ENCODE assay signal across 17 cellular contexts in the genomic region with DNA sequence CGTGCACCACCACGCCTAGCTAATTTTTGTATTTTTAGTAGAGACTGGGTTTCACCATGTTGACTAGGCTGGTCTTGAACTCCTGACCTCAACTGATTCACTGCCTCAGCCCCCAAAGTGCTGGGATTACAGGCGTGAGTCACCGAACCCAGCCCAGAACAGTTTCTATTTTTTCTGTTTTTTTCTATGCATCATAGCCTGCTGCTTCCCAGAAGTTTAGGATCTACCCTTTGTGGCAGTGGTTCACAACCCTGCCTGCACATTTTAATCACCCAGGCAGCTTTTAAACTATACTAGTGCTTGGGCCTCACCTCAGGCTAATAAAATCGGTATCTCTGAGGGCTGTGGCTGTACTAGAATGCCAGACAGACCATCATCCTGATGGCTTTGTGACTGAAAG. TPM values are rescaled to one million over a fixed set of nuclear protein-coding genes. Genes with fewer than 3 reads are reported as not detected.
A peak's percentile ranks its signal among the peaks of the same experiment; 100 is the strongest.
DNase-seq lines count a peak whose midpoint lies in the region; ATAC-seq, FAIRE-seq and TF ChIP-seq lines count a peak whose summit lies in the region.
"Had no signal": no experiment of that assay in that cellular context is flagged by ENCODE, and none has a peak within 500 bp of the region (broad histone marks: within the 10 kb centered on the region; RNA-seq: fewer than 3 reads in every experiment).

No MANE protein-coding gene starts in this region.

- H3K79me2 ChIP-seq in ACC112 (ENCODE audit: control insufficient read depth, insufficient read depth, low read length, unreplicated experiment) (no peaks in the 10 kb centered on the region), HCT116 (ENCODE audit: insufficient read depth, low read length) (no peaks in the 10 kb centered on the region)

- H3K9me3 ChIP-seq in HCT116 (ENCODE audit: control insufficient read depth in 1 of 2, insufficient read depth in 1 of 2, low read depth in 1 of 2, low read length in 2 of 2), result no peaks in the 10 kb centered on the region
- no peaks in the 10 kb centered on the region for H3K9me3 ChIP-seq in adipocyte (ENCODE audit: control insufficient read depth, low read length)
- no peaks in the 10 kb centered on the region for H3K9me3 ChIP-seq in right atrium auricular region

- ATAC-seq in HCT116 (peak; percentile 73), GM18511 (IDR thresholded peaks at IDR 0.05; ENCODE audit: unreplicated experiment) (no peak)
- ATAC-seq: activated T-cell treated with anti-CD3 and anti-CD28 coated beads, Interleukin-2, amount 50 U/mL, for 72 hours; right cardiac atrium had no signal

- TF ChIP-seq RAD21 in HCT116 (IDR thresholded peaks at IDR 0.05; ENCODE audit: low read depth), result no peak

- CTCF ChIA-PET in HCT116 (lab: Charles Lee), result no interaction called here

- RAD21 ChIA-PET in HCT116 (lab: Charles Lee; ENCODE audit: low non-redundant PET in 1 of 2, low total read pairs in 2 of 2, uncharacterized antibody in 2 of 2, unreplicated experiment in 2 of 2), result no interaction called here

- POLR2A ChIA-PET in HCT116 (lab: Charles Lee), result no interaction called here

- H3K27ac ChIP-seq in ACC112 (ENCODE audit: low read depth, low read length) (peak overlapping the region; percentile 19; the same call in 1 of the 2 replicates), HCT116 (ENCODE audit: low read depth, low read length) (peak overlapping the region; percentile 42), right atrium auricular region (no peak overlapping the region)

- H3K4me3 ChIP-seq in ACC112 (ENCODE audit: low read depth, low read length) (no peak overlapping the region), HCT116 (replicated peaks in 1 of 2; ENCODE audit: low read depth in 1 of 2, low read length in 2 of 2) (no peak overlapping the region), adipocyte (ENCODE audit: low read length) (no peak overlapping the region), fibroblast of villous mesenchyme (ENCODE audit: low read depth, low read length) (no peak overlapping the region), right atrium auricular region (no peak overlapping the region)

- no peaks in the 10 kb centered on the region for H3K27me3 ChIP-seq in ACC112 (ENCODE audit: insufficient read depth, low read length)
- H3K27me3 ChIP-seq in HCT116 (ENCODE audit: insufficient read depth, low read length), result no peaks in the 10 kb centered on the region
- H3K27me3 ChIP-seq in adipocyte (replicated peaks; ENCODE audit: control insufficient read depth, insufficient read depth, low read length), result no peaks in the 10 kb centered on the region
- H3K27me3 ChIP-seq in right atrium auricular region, result no peaks in the 10 kb centered on the region

- no peak for TF ChIP-seq POLR2A in HCT116 (IDR thresholded peaks at IDR 0.05; ENCODE audit: borderline replicate concordance, extremely low read depth, insufficient read depth, insufficient read length)

- H3K4me2 ChIP-seq in HCT116 (ENCODE audit: low read length), result peak overlapping the region; percentile 56

- intact Hi-C loops in HCT116 (cut with micrococcal nuclease), result no loop called here

- no peaks in the 10 kb centered on the region for H4K20me1 ChIP-seq in HCT116 (ENCODE audit: insufficient read depth)

- H3K9ac ChIP-seq in HCT116 (ENCODE audit: low read length) (0 out of 2 replicates have a peak overlapping the region, but pooled peaks have one; percentile 16), adipocyte (ENCODE audit: low read length) (no peak overlapping the region)

- peaks cover 19% of the 10 kb centered on the region for H3K4me1 ChIP-seq in ACC112 (ENCODE audit: control insufficient read depth, insufficient read depth, low read length, unreplicated experiment)
- H3K4me1 ChIP-seq in HCT116 (ENCODE audit: control insufficient read depth in 1 of 2, insufficient read depth in 2 of 2, low read length in 2 of 2), result peaks cover 15 to 25% of the 10 kb centered on the region in 2 experiments
- no peaks in the 10 kb centered on the region for H3K4me1 ChIP-seq in adipocyte (ENCODE audit: control insufficient read depth, insufficient read depth, low read length)
- no peaks in the 10 kb centered on the region for H3K4me1 ChIP-seq in right atrium auricular region

- no peaks in the 10 kb centered on the region for H3K9me2 ChIP-seq in HCT116 (ENCODE audit: insufficient read depth)

- no peaks in the 10 kb centered on the region for H3K36me3 ChIP-seq in ACC112 (ENCODE audit: insufficient read depth, low read length)
- no peaks in the 10 kb centered on the region for H3K36me3 ChIP-seq in HCT116 (ENCODE audit: control insufficient read depth in 1 of 2, insufficient read depth in 2 of 2, low read length in 2 of 2)
- no peaks in the 10 kb centered on the region for H3K36me3 ChIP-seq in adipocyte (ENCODE audit: control insufficient read depth, insufficient read depth, low read length, severe bottlenecking)
- H3K36me3 ChIP-seq in right atrium auricular region, result no peaks in the 10 kb centered on the region

- no peak for TF ChIP-seq CTCF in HCT116 (IDR thresholded peaks at IDR 0.05 in 2 of 3, conservative IDR thresholded peaks at IDR 0.05 in 1 of 3; ENCODE audit: borderline replicate concordance in 1 of 3, insufficient read depth in 1 of 3, low read depth in 2 of 3, low read length in 2 of 3)
- no peak for TF ChIP-seq CTCF in fibroblast of villous mesenchyme (IDR thresholded peaks at IDR 0.05; ENCODE audit: insufficient read depth, low read depth, low read length)
- TF ChIP-seq CTCF in right atrium auricular region (IDR thresholded peaks at IDR 0.05), result no peak

- FAIRE-seq in GM19239 (lab: Jason Lieb, UNC), result no peak
- FAIRE-seq: endometrium, G401.6, islet of Langerhans had no signal

- DNase-seq in HCT116 (ENCODE audit: low read depth, low spot score), result no peak
- DNase-seq in adipocyte (ENCODE audit: low read depth), result peak; percentile 10
- peak; percentile 66 for DNase-seq in fibroblast of villous mesenchyme (ENCODE audit: low read depth)
- DNase-seq in GM19239 (ENCODE audit: insufficient read length, low spot score), result no peak
- no peak for DNase-seq in NCI-H69 (lab: John Stamatoyannopoulos, UW)
- no peak for DNase-seq in right atrium auricular region (ENCODE audit: low spot score)
- DNase-seq: activated CD4-positive, alpha-beta memory T cell treated with anti-CD3 and anti-CD28 coated beads for 36 hours; activated naive CD8-positive, alpha-beta T cell treated with anti-CD3 and anti-CD28 coated beads for 36 hours; activated T-cell treated with anti-CD3 and anti-CD28 coated beads, Interleukin-2, amount 50 U/mL, for 72 hours; NCI-H2029; NCI-H510A; right cardiac atrium had no signal

- H2AFZ ChIP-seq in ACC112 (ENCODE audit: low read length, unreplicated experiment), result no peak overlapping the region
- no peak overlapping the region for H2AFZ ChIP-seq in HCT116 (ENCODE audit: low read depth, low read length, poor library complexity, severe bottlenecking)

- no TSS peak for BruUV-seq in HCT116 (replicated peaks; lab: Mats Ljungman, UMichigan)

TF ChIP-seq in HCT116, 20 proteins besides CTCF, POLR2A, EP300 and RAD21:
- TF ChIP-seq ZNF274 (IDR thresholded peaks at IDR 0.05; ENCODE audit: low read depth, low read length), result no peak
- no peak for TF ChIP-seq EZH2phosphoT487 (IDR thresholded peaks at IDR 0.05; ENCODE audit: borderline replicate concordance)
- TF ChIP-seq EGR1 (IDR thresholded peaks at IDR 0.05; ENCODE audit: low read depth), result no peak
- TF ChIP-seq EZH2 (IDR thresholded peaks at IDR 0.05), result no peak
- peak; percentile 36; the same call in 1 of the 2 replicates for TF ChIP-seq FOSL1 (IDR thresholded peaks at IDR 0.05; ENCODE audit: low read depth)
- TF ChIP-seq, protein P1, sequence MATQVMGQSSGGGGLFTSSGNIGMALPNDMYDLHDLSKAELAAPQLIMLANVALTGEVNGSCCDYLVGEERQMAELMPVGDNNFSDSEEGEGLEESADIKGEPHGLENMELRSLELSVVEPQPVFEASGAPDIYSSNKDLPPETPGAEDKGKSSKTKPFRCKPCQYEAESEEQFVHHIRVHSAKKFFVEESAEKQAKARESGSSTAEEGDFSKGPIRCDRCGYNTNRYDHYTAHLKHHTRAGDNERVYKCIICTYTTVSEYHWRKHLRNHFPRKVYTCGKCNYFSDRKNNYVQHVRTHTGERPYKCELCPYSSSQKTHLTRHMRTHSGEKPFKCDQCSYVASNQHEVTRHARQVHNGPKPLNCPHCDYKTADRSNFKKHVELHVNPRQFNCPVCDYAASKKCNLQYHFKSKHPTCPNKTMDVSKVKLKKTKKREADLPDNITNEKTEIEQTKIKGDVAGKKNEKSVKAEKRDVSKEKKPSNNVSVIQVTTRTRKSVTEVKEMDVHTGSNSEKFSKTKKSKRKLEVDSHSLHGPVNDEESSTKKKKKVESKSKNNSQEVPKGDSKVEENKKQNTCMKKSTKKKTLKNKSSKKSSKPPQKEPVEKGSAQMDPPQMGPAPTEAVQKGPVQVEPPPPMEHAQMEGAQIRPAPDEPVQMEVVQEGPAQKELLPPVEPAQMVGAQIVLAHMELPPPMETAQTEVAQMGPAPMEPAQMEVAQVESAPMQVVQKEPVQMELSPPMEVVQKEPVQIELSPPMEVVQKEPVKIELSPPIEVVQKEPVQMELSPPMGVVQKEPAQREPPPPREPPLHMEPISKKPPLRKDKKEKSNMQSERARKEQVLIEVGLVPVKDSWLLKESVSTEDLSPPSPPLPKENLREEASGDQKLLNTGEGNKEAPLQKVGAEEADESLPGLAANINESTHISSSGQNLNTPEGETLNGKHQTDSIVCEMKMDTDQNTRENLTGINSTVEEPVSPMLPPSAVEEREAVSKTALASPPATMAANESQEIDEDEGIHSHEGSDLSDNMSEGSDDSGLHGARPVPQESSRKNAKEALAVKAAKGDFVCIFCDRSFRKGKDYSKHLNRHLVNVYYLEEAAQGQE (IDR thresholded peaks at IDR 0.05; ENCODE audit: low read depth), result no peak
- TF ChIP-seq, protein P2, sequence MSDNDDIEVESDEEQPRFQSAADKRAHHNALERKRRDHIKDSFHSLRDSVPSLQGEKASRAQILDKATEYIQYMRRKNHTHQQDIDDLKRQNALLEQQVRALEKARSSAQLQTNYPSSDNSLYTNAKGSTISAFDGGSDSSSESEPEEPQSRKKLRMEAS (IDR thresholded peaks at IDR 0.05), result no peak
- TF ChIP-seq, protein P3, sequence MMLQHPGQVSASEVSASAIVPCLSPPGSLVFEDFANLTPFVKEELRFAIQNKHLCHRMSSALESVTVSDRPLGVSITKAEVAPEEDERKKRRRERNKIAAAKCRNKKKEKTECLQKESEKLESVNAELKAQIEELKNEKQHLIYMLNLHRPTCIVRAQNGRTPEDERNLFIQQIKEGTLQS (IDR thresholded peaks at IDR 0.05), result no peak
- TF ChIP-seq JUND (IDR thresholded peaks at IDR 0.05), result peak; percentile 31; the same call in 1 of the 2 replicates
- TF ChIP-seq SP1 (IDR thresholded peaks at IDR 0.05; ENCODE audit: low read depth), result 0 out of 2 replicates have a peak, but pooled peaks have one; percentile 17
TF ChIP-seq in HCT116: peak in this region for 3.

RNA-seq across cellular contexts. Expression of a gene that starts 39.7 kb away (rescaled TPM):
- 53.4 TPM for total RNA-seq in HCT116 (2021; ENCODE audit: unreplicated experiment)
- polyA plus RNA-seq in HCT116 (2012), result 27.7 and 27.8 TPM in 2 replicates
- total RNA-seq in fibroblast of villous mesenchyme, result 30.9 and 34.5 TPM in 2 replicates
- total RNA-seq in right atrium auricular region, result 10 to 100 TPM; 16.2 to 18.7 TPM

RNA-seq across cellular contexts. Expression of a gene that starts 43.6 kb away (rescaled TPM):
- total RNA-seq in HCT116 (2021; ENCODE audit: unreplicated experiment), result 41.2 TPM
- polyA plus RNA-seq in HCT116 (2012), result 10.7 and 14.0 TPM in 2 replicates
- total RNA-seq in fibroblast of villous mesenchyme, result 15.1 and 24.2 TPM in 2 replicates
- total RNA-seq in right atrium auricular region, result 1 to 10 TPM; 6.3 to 8.0 TPM

Comparison
In these comparisons a context has a peak if more than half of its experiments do, and no peak if none do; other contexts are left out.
1. H3K27ac ChIP-seq: peak in ACC112 (single experiment) and HCT116 (single experiment); none in right atrium auricular region (0 of 2).
2. DNase-seq: peak in adipocyte (single experiment) and fibroblast of villous mesenchyme (single experiment); none in HCT116 (single experiment), GM19239 (single experiment), NCI-H69 (single experiment) and right atrium auricular region (single experiment).